In the genomic region with DNA sequence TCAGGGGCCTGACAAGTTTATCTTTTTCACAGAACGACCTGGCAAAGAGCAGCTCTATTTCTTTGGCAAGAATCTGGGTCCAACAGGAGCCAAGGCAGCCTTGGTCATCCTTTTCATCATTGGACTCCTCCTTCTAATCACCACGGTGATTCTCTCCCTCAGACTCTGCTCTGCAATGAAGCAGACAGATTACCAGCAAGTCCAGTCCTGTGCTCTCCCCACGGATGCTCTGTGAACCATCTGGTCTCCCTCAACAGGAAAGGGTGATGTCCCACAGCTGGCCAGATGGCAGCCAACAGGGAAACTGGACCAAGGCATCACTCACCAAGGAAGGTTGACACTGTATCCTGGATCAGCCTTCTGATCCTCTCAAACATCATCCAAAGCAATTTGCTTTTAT, we compare ENCODE assay signal across 18 cellular contexts. TPM values are rescaled to one million over a fixed set of nuclear protein-coding genes. Genes with fewer than 3 reads are reported as not detected.
A peak's percentile ranks its signal among the peaks of the same experiment; 100 is the strongest.
DNase-seq lines count a peak whose midpoint lies in the region; ATAC-seq, FAIRE-seq and TF ChIP-seq lines count a peak whose summit lies in the region.
"Had no signal": no experiment of that assay in that cellular context is flagged by ENCODE, and none has a peak within 500 bp of the region (broad histone marks: within the 10 kb centered on the region; RNA-seq: fewer than 3 reads in every experiment).

No MANE protein-coding gene starts in this region.

- no peaks in the 10 kb centered on the region for H3K4me1 Mint-ChIP-seq in activated T-cell treated with anti-CD3 and anti-CD28 coated beads, Interleukin-2, amount 50 U/mL, for 4 hours (ENCODE audit: low read depth)

- H3K79me2 ChIP-seq in H1 (ENCODE audit: control insufficient read depth in 1 of 2, insufficient read depth in 2 of 2, low read length in 2 of 2) = no peaks in the 10 kb centered on the region

- H3K9me3 ChIP-seq in H1 (ENCODE audit: insufficient read depth in 2 of 2, low read depth in 1 of 2, low read length in 1 of 2) = no peaks in the 10 kb centered on the region; a peak in 1 of 4 replicates
- peaks cover 0 to 14% (median 0%) of the 10 kb centered on the region in 11 donors for H3K9me3 ChIP-seq in heart right ventricle
- no peaks in the 10 kb centered on the region for H3K9me3 ChIP-seq in tibial artery

- TF ChIP-seq POLR2A in H1 (IDR thresholded peaks at IDR 0.05; ENCODE audit: control extremely low read depth in 1 of 2, low read depth in 2 of 2, low read length in 2 of 2) = no peak

- no peak overlapping the region for H3K14ac ChIP-seq in H1 (ENCODE audit: insufficient read length)

- H3K27ac ChIP-seq in H1 (ENCODE audit: low read depth, low read length) = no peak overlapping the region
- H3K27ac ChIP-seq in heart right ventricle = peak overlapping the region in 5 of 10 donors; percentile 35 to 61 (median 51)
- peak overlapping the region; percentile 36 to 52 for H3K27ac ChIP-seq in tibial artery
- H3K27ac ChIP-seq: HL-60, PC-9 had no signal

- H3K18ac ChIP-seq in H1 (ENCODE audit: extremely low read depth, low read length) = peak overlapping the region; percentile 5; the same call in 1 of the 2 replicates

- ATAC-seq in heart right ventricle (peak; percentile 56 to 89 (median 78)), GM18868 (IDR thresholded peaks at IDR 0.05; ENCODE audit: unreplicated experiment) (no peak)
- no peak for ATAC-seq in activated T-cell treated with anti-CD3 and anti-CD28 coated beads, Interleukin-2, amount 50 U/mL, for 4 hours
- ATAC-seq: K562 had no signal

- H3K4me2 ChIP-seq in H1 (ENCODE audit: insufficient read depth in 1 of 2, low read depth in 2 of 2, low read length in 2 of 2) = no peak overlapping the region
- H3K4me2 ChIP-seq: PC-9 had no signal

- intact Hi-C loops in heart right ventricle (cut with DNase I) (no loop called here), tibial artery (cut with DNase I; ENCODE audit: low total_unique reads) (no loop called here)

- H3K23me2 ChIP-seq in H1 (ENCODE audit: low read depth, low read length) = no peaks in the 10 kb centered on the region

- H3K9ac ChIP-seq in H1 (replicated peaks in 1 of 4; ENCODE audit: extremely low read depth in 1 of 4, low read depth in 3 of 4, low read length in 3 of 4) = no peak overlapping the region

- H2BK15ac ChIP-seq in H1 (ENCODE audit: low read length) = no peak overlapping the region

- peak overlapping the region; percentile 10; the same call in 1 of the 2 replicates for H2BK12ac ChIP-seq in H1 (ENCODE audit: low read depth, low read length)

- no peak overlapping the region; the same call in 1 of the 2 replicates for H4K8ac ChIP-seq in H1 (ENCODE audit: extremely low read depth, insufficient read depth, low read length)

- H4K20me1 ChIP-seq in H1 (replicated peaks in 1 of 2; ENCODE audit: control insufficient read depth in 1 of 2, insufficient read depth in 2 of 2, low read length in 2 of 2) = no peaks in the 10 kb centered on the region

- no peak for TF ChIP-seq CTCF in H1 (IDR thresholded peaks at IDR 0.05; ENCODE audit: control extremely low read depth in 1 of 3, insufficient read depth in 1 of 3, low read depth in 1 of 3, low read length in 3 of 3)
- TF ChIP-seq CTCF in heart right ventricle (IDR thresholded peaks at IDR 0.05) = no peak
- TF ChIP-seq CTCF in tibial artery (IDR thresholded peaks at IDR 0.05) = no peak

- WGBS in H1 (ENCODE audit: extremely low coverage in 1 of 2, insufficient coverage in 1 of 2, insufficient read length in 1 of 2, insufficient replicate concordance in 2 of 2, low coverage in 1 of 2, low lambda C conversion rate in 2 of 2, missing lambda C conversion rate in 1 of 2), 2 experiments = 92% methylated on average over 3 of the region's 3 CpGs; no CpG with 5 or more reads in 1 of the 2 experiments
- 43 to 44% methylated on average over 3 of the region's 3 CpGs for WGBS in heart right ventricle, 2 donors

- H4K91ac ChIP-seq in H1 (replicated peaks; ENCODE audit: insufficient read length, low read length) = peak overlapping the region; percentile 4

- no peak overlapping the region for H3K56ac ChIP-seq in H1 (replicated peaks; ENCODE audit: insufficient read length, low read depth, low read length)

- POLR2A ChIA-PET in H1 (lab: Charles Lee; ENCODE audit: partially characterized antibody) = no interaction called here

- no peaks in the 10 kb centered on the region for H3K36me3 Mint-ChIP-seq in activated T-cell treated with anti-CD3 and anti-CD28 coated beads, Interleukin-2, amount 50 U/mL, for 4 hours (ENCODE audit: insufficient read depth)

- H3K4me1 ChIP-seq in H1 (replicated peaks in 1 of 4; ENCODE audit: control insufficient read depth in 3 of 4, insufficient read depth in 4 of 4, low read length in 3 of 4) (peaks cover 0 to 8% (median 0%) of the 10 kb centered on the region in 4 experiments; a peak in 2 of 7 replicates), heart right ventricle (peaks cover 0 to 22% (median 0%) of the 10 kb centered on the region in 9 donors), tibial artery (peaks cover 0 to 34% (median 17%) of the 10 kb centered on the region in 4 donors)
- H3K4me1 ChIP-seq: Caco-2 had no signal

- no peaks in the 10 kb centered on the region for H3K9me3 Mint-ChIP-seq in activated T-cell treated with anti-CD3 and anti-CD28 coated beads, Interleukin-2, amount 50 U/mL, for 4 hours

- no peak for TF ChIP-seq RAD21 in H1 (IDR thresholded peaks at IDR 0.05 in 1 of 2, conservative IDR thresholded peaks at IDR 0.05 in 1 of 2; ENCODE audit: low read depth in 2 of 2, low read length in 2 of 2)

- H4K5ac ChIP-seq in H1 (ENCODE audit: insufficient read length, low read depth, low read length) = peak overlapping the region; percentile 29

- H2BK120ac ChIP-seq in H1 (replicated peaks; ENCODE audit: low read depth, low read length) = no peak overlapping the region

- H3K4me3 ChIP-seq in H1 (ENCODE audit: extremely low read depth in 1 of 4, insufficient read depth in 2 of 4, low read depth in 3 of 4, low read length in 4 of 4) (no peak overlapping the region), heart right ventricle (no peak overlapping the region), tibial artery (no peak overlapping the region)
- H3K4me3 ChIP-seq: K562, PC-9 had no signal

- no peaks in the 10 kb centered on the region; the same call in 1 of the 2 replicates for H3K79me1 ChIP-seq in H1 (ENCODE audit: low read depth, low read length)

- H3K4ac ChIP-seq in H1 (replicated peaks; ENCODE audit: insufficient read length, low read depth, low read length) = no peak overlapping the region

- TF ChIP-seq EP300 in H1 (IDR thresholded peaks at IDR 0.05; ENCODE audit: borderline replicate concordance in 1 of 2, low read depth in 2 of 2, low read length in 2 of 2) = no peak

- peaks cover 8% of the 10 kb centered on the region for H3K27me3 Mint-ChIP-seq in activated T-cell treated with anti-CD3 and anti-CD28 coated beads, Interleukin-2, amount 50 U/mL, for 4 hours (ENCODE audit: low read depth)

- H2BK20ac ChIP-seq in H1 (ENCODE audit: low read length) = no peak overlapping the region

- no peak for FAIRE-seq in H1 (lab: Jason Lieb, UNC)
- FAIRE-seq: A204.1, K562 had no signal

- H3K27me3 ChIP-seq in H1 (replicated peaks in 1 of 4; ENCODE audit: control insufficient read depth in 3 of 4, extremely low read depth in 1 of 4, insufficient read depth in 3 of 4, low read length in 3 of 4) (no peaks in the 10 kb centered on the region), heart right ventricle (no peaks in the 10 kb centered on the region), tibial artery (no peaks in the 10 kb centered on the region)

- H2BK5ac ChIP-seq in H1 (ENCODE audit: low read depth, low read length) = 0 out of 2 replicates have a peak overlapping the region, but pooled peaks have one; percentile 28

- no peak overlapping the region for H3K23ac ChIP-seq in H1 (ENCODE audit: insufficient read length)

- DNase-seq in NCI-H524 (lab: John Stamatoyannopoulos, UW) = peak; percentile 23 to 48
- no peak for DNase-seq in NCI-H524 treated with DMSO at 0.1 percent for 48 hours (lab: John Stamatoyannopoulos, UW)
- DNase-seq in H1 (ENCODE audit: low read depth in 1 of 2, low spot score in 2 of 2) = no peak
- peak; percentile 34 to 38 for DNase-seq in heart right ventricle
- DNase-seq in tibial artery = no peak
- no peak for DNase-seq in GF-D8 (lab: John Stamatoyannopoulos, UW)
- DNase-seq in activated T-cell treated with anti-CD3 and anti-CD28 coated beads, Interleukin-2, amount 50 U/mL, for 4 hours = no peak
- DNase-seq: C1 segment of cervical spinal cord, Caco-2, NCI-H1436 treated with DMSO at 0.1 percent for 48 hours, NCI-H2081, NCI-H345, NCI-H748 treated with DMSO at 0.1 percent for 48 hours, PC-9 had no signal

- H2AFZ ChIP-seq in H1 (ENCODE audit: low read length) = no peak overlapping the region
- H2AFZ ChIP-seq: PC-9 had no signal

- H2AK5ac ChIP-seq in H1 (ENCODE audit: low read depth, low read length) = no peak overlapping the region

- H3K36me3 ChIP-seq in H1 (ENCODE audit: control insufficient read depth in 2 of 4, insufficient read depth in 4 of 4, low read length in 3 of 4) (no peaks in the 10 kb centered on the region), heart right ventricle (no peaks in the 10 kb centered on the region), tibial artery (no peaks in the 10 kb centered on the region)

- no peak overlapping the region for H3K4me3 Mint-ChIP-seq in activated T-cell treated with anti-CD3 and anti-CD28 coated beads, Interleukin-2, amount 50 U/mL, for 4 hours

- CTCF ChIA-PET in H1 (lab: Charles Lee; ENCODE audit: partially characterized antibody) = interaction anchor here (0.7 to 1.5 kb wide), 2 partner anchors 10 to 72 kb away, joined by 3 to 5 read pairs; no protein-coding TSS in a partner anchor

TF ChIP-seq in H1, 55 proteins besides CTCF, POLR2A, EP300 and RAD21 (continues in another document):
- TF ChIP-seq KDM4A (IDR thresholded peaks at IDR 0.05; ENCODE audit: low read depth, low read length, severe bottlenecking) (no peak), MAFK (IDR thresholded peaks at IDR 0.05; ENCODE audit: low read depth, low read length) (no peak), CHD1 (IDR thresholded peaks at IDR 0.05; ENCODE audit: low read depth, low read length) (no peak)

RNA-seq across cellular contexts. Expression of gene PANX1, which starts 17.0 kb away (rescaled TPM):
- 34.5 and 35.2 TPM in 2 replicates for total RNA-seq in H1 (2021; fragmentation: NEBNext Ultra II Directional; extraction: Animal tissue kit (Norgen Biotek cat#: 25700))
- polyA plus RNA-seq in H1 (2011; rRNA removed) = 15.4 and 15.9 TPM in 2 replicates
- polyA plus RNA-seq in H1 (2011; cell fraction: cytosol; rRNA removed) = 18.1 TPM
- polyA plus RNA-seq in H1 (2011; cell fraction: nucleus; rRNA removed) = 18.9 TPM
- polyA plus RNA-seq in H1 (2012, experiment 1 of 2) = 19.1 to 29.2 TPM (median 24.7 TPM) in 4 replicates
- 7.6 TPM for polyA plus RNA-seq in H1 (2012, experiment 2 of 2)
- polyA plus RNA-seq in H1 (2013, experiment 1 of 2) = 25.2 TPM
- 29.7 TPM for polyA plus RNA-seq in H1 (2013, experiment 2 of 2)
- 69.0 and 96.8 TPM in 2 replicates for polyA minus RNA-seq in H1 (2011; rRNA and poly(A)+ RNA removed)
- 35.2 TPM for polyA minus RNA-seq in H1 (2011; cell fraction: cytosol; rRNA and poly(A)+ RNA removed)
- 62.2 TPM for polyA minus RNA-seq in H1 (2011; cell fraction: nucleus; rRNA and poly(A)+ RNA removed)
- 10 to 100 TPM; 16.1 to 42.4 (median 22.0) TPM for total RNA-seq in heart right ventricle
- 1 to 10 TPM; 4.4 to 5.9 TPM for polyA plus RNA-seq in heart right ventricle
- 10 to 100 TPM; 17.0 to 19.5 (median 18.8) TPM for total RNA-seq in activated T-cell treated with anti-CD3 and anti-CD28 coated beads, Interleukin-2, amount 50 U/mL, for 4 hours

Comparison
In these comparisons a context has a peak if more than half of its experiments do, and no peak if none do; other contexts are left out.
1. DNase-seq: peak in NCI-H524 (2 of 2) and heart right ventricle (2 of 2); none in NCI-H524 treated with DMSO at 0.1 percent for 48 hours (single experiment), H1 (0 of 2), tibial artery (0 of 2), GF-D8 (single experiment) and activated T-cell treated with anti-CD3 and anti-CD28 coated beads, Interleukin-2, amount 50 U/mL, for 4 hours (single experiment).
2. ATAC-seq: peak in heart right ventricle (8 of 8); none in activated T-cell treated with anti-CD3 and anti-CD28 coated beads, Interleukin-2, amount 50 U/mL, for 4 hours (0 of 2) and GM18868 (single experiment).